1 cellular context compared by ENCODE assay signal in genomic region chr14:29735459-29735858, GRCh38.
TF ChIP-seq lines count a peak whose summit lies in the region.

No MANE protein-coding gene starts in this region.

TF ChIP-seq in HepG2, 621 proteins besides CTCF, POLR2A, EP300 and RAD21 (continued from another document):
- no peak for TF ChIP-seq ZHX1 (CRISPR knock-in tag; IDR thresholded peaks at IDR 0.05; ENCODE audit: low read depth)
TF ChIP-seq in HepG2: peak in this region for 0.
